35 cellular contexts compared by ENCODE assay signal in the genomic region with DNA sequence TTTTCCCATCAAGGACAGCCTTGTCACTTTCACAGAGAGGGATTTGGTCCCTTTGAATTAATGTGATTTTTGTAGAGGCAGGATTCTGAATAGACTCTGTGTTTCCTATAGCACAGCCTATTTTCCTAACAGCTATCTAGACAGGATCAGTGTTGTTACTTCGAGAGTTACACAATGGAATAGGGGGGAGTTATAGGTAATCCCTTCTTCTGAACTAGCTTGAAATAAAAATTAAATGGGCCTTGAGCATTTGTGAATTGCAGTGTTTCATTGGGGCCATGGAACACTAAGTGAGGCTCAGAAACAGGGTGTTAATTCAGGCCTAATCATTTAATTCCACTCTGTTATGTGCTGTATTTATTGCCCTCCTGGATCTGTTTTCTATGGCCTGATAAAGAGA.
"Had no signal": no experiment of that assay in that cellular context is flagged by ENCODE, and none has a peak within 500 bp of the region (broad histone marks: within the 10 kb centered on the region; RNA-seq: fewer than 3 reads in every experiment).

No MANE protein-coding gene starts in this region.

- FAIRE-seq: bronchial epithelial cell, TTC549 had no signal

- H3K4me3 ChIP-seq: adrenal gland, Peyer's patch, SJSA1 had no signal

- H3K9me3 ChIP-seq: adrenal gland, Peyer's patch, SJSA1, SK-N-SH had no signal

- H3K9me3 Mint-ChIP-seq: activated CD4-positive, alpha-beta memory T cell treated with anti-CD3 and anti-CD28 coated beads for 36 hours; activated naive CD4-positive, alpha-beta T cell treated with anti-CD3 and anti-CD28 coated beads for 36 hours; activated naive CD4-positive, alpha-beta T cell treated with anti-CD3 and anti-CD28 coated beads, Interleukin-2, amount 50 U/mL, for 72 hours; activated T-cell treated with anti-CD3 and anti-CD28 coated beads, Interleukin-2, amount 50 U/mL, for 4 hours; activated T-helper 1 cell treated with anti-CD3 and anti-CD28 coated beads, Interleukin-12 subunit alpha, Interleukin-12 subunit beta, Interleukin-2, Interleukin-4 antibody, amounts not matched to agents 30 ng/mL and 10 ng/mL and 1 ng/mL, durations not matched to agents 14 hours and 24 hours and 36 hours; T-helper 1 cell treated with Interleukin-12 subunit alpha and Interleukin-12 subunit beta and Interleukin-4 antibody, amounts not matched to agents 30 μg/mL and 1 μg/mL, for 36 hours; T-helper 2 cell treated with Interferon-gamma antibody and Interleukin-4, amounts not matched to agents 5 μg/mL and 100 μg/mL, for 36 hours; WTC11 had no signal

- H3K4me1 ChIP-seq: Peyer's patch, SJSA1 had no signal

- H3K9me2 ChIP-seq: SK-N-SH had no signal

- H3K9ac ChIP-seq: SK-N-SH had no signal

- H3K4me2 ChIP-seq: SK-N-SH had no signal

- ATAC-seq: activated CD4-positive, CD25-positive, alpha-beta regulatory T cell treated with anti-CD3 and anti-CD28 coated beads, Interleukin-2, amount 50 U/mL, for 24 hours; activated naive CD4-positive, alpha-beta T cell treated with anti-CD3 and anti-CD28 coated beads, Interleukin-2, amount 50 U/mL, for 72 hours; activated T-cell treated with anti-CD3 and anti-CD28 coated beads, Interleukin-2, amount 50 U/mL, for 4 hours; PC-3; WTC11 had no signal

- H3K36me3 Mint-ChIP-seq: activated CD4-positive, alpha-beta memory T cell treated with anti-CD3 and anti-CD28 coated beads for 36 hours; activated naive CD4-positive, alpha-beta T cell treated with anti-CD3 and anti-CD28 coated beads, Interleukin-2, amount 50 U/mL, for 72 hours; brain; WTC11 had no signal

- H3K27ac Mint-ChIP-seq: activated CD4-positive, alpha-beta memory T cell treated with anti-CD3 and anti-CD28 coated beads for 36 hours; activated naive CD4-positive, alpha-beta T cell treated with anti-CD3 and anti-CD28 coated beads for 36 hours; activated naive CD4-positive, alpha-beta T cell treated with anti-CD3 and anti-CD28 coated beads, Interleukin-2, amount 50 U/mL, for 72 hours; activated T-helper 1 cell treated with anti-CD3 and anti-CD28 coated beads, Interleukin-12 subunit alpha, Interleukin-12 subunit beta, Interleukin-2, Interleukin-4 antibody, amounts not matched to agents 30 ng/mL and 10 ng/mL and 1 ng/mL, durations not matched to agents 14 hours and 24 hours and 36 hours; T-helper 1 cell treated with Interleukin-12 subunit alpha and Interleukin-12 subunit beta and Interleukin-4 antibody, amounts not matched to agents 30 μg/mL and 1 μg/mL, for 36 hours; T-helper 2 cell treated with Interferon-gamma antibody and Interleukin-4, amounts not matched to agents 5 μg/mL and 100 μg/mL, for 36 hours had no signal

- H3K36me3 ChIP-seq: adrenal gland, Peyer's patch, SJSA1 had no signal

- H3K27me3 ChIP-seq: adrenal gland, Peyer's patch had no signal

- DNase-seq: activated CD4-positive, alpha-beta memory T cell treated with anti-CD3 and anti-CD28 coated beads for 36 hours; activated CD4-positive, alpha-beta T cell treated with anti-CD3 and anti-CD28 coated beads for 4 hours; activated CD4-positive, alpha-beta T cell treated with anti-CD3 and anti-CD28 coated beads, Interleukin-2, amount 50 U/mL, for 1 hour; activated CD8-positive, alpha-beta memory T cell treated with anti-CD3 and anti-CD28 coated beads, Interleukin-2, amount 50 U/mL, for 4 hours; activated gamma-delta T cell treated with Interleukin-2 at 50 U/mL for 16 hours; activated naive CD4-positive, alpha-beta T cell treated with anti-CD3 and anti-CD28 coated beads for 36 hours; activated T-cell treated with anti-CD3 and anti-CD28 coated beads for 4 hours; activated T-cell treated with anti-CD3 and anti-CD28 coated beads, Interleukin-2, amount 50 U/mL, for 4 hours; adrenal gland; anterior cingulate cortex; caudate nucleus; cerebellar nuclear complex; NCI-H1092 treated with DMSO at 0.1 percent for 48 hours; NCI-H146; NCI-H2029 treated with DMSO at 0.1 percent for 48 hours; NCI-H2107; NCI-H226; NCI-H446 treated with DMSO at 0.1 percent for 48 hours; NCI-H526; NCI-H774; PC-3; Peyer's patch; RPMI8226; SHP77 treated with DMSO at 0.1 percent for 48 hours; SK-N-SH had no signal

- H3K4me3 Mint-ChIP-seq: activated CD4-positive, alpha-beta memory T cell treated with anti-CD3 and anti-CD28 coated beads for 36 hours; activated naive CD4-positive, alpha-beta T cell treated with anti-CD3 and anti-CD28 coated beads for 36 hours; activated T-cell treated with anti-CD3 and anti-CD28 coated beads, Interleukin-2, amount 50 U/mL, for 4 hours; activated T-helper 1 cell treated with anti-CD3 and anti-CD28 coated beads, Interleukin-12 subunit alpha, Interleukin-12 subunit beta, Interleukin-2, Interleukin-4 antibody, amounts not matched to agents 30 ng/mL and 10 ng/mL and 1 ng/mL, durations not matched to agents 14 hours and 24 hours and 36 hours; brain; T-helper 1 cell treated with Interleukin-12 subunit alpha and Interleukin-12 subunit beta and Interleukin-4 antibody, amounts not matched to agents 30 μg/mL and 1 μg/mL, for 36 hours; T-helper 2 cell treated with Interferon-gamma antibody and Interleukin-4, amounts not matched to agents 5 μg/mL and 100 μg/mL, for 36 hours; WTC11 had no signal

- H3K27ac ChIP-seq: adrenal gland, Peyer's patch, SJSA1 had no signal
